Comparison of ENCODE assay signal across 8 cellular contexts in genomic region chr14:76954791-76955190, GRCh38.
DNase-seq lines count a peak whose midpoint lies in the region; ATAC-seq and TF ChIP-seq lines count a peak whose summit lies in the region.

No MANE protein-coding gene starts in this region.

- H3F3A ChIP-seq in MM.1S (ENCODE audit: insufficient read depth, low read length) (peaks cover 11% of the 10 kb centered on the region), neural cell (ENCODE audit: insufficient read depth, low read length, poor library complexity, severe bottlenecking) (peaks cover 14% of the 10 kb centered on the region)

- CTCF ChIA-PET in A673 (lab: Charles Lee) = interaction anchor here (0.6 kb wide), 2 partner anchors 50 to 67 kb away, joined by 3 read pairs; no protein-coding TSS in a partner anchor

- TF ChIP-seq RAD21 in neural cell (conservative IDR thresholded peaks at IDR 0.05) = no peak

- DNase-seq in A673 (ENCODE audit: low spot score) = no peak
- DNase-seq in MM.1S = no peak
- peak; percentile 25 for DNase-seq in dermis blood vessel endothelial cell
- DNase-seq in NCI-H1417 (lab: John Stamatoyannopoulos, UW) = no peak

- H3K4me3 ChIP-seq in A673 (ENCODE audit: low read depth, low read length, poor library complexity, severe bottlenecking) (no peak overlapping the region), MM.1S (ENCODE audit: low read length) (no peak overlapping the region), neural cell (ENCODE audit: low read length) (no peak overlapping the region)

- H3K9ac ChIP-seq in MM.1S (ENCODE audit: low read length) (no peak overlapping the region), neural cell (ENCODE audit: low read length) (peak overlapping the region; percentile 89)

- H3K9me2 ChIP-seq in MM.1S (replicated peaks; ENCODE audit: insufficient read depth, low read length) (no peaks in the 10 kb centered on the region), neural cell (ENCODE audit: insufficient read depth, low read length) (no peaks in the 10 kb centered on the region)

- BruUV-seq in A673 (replicated peaks; lab: Mats Ljungman, UMichigan) = no TSS peak

- no peak for TF ChIP-seq CTCF in A673 (conservative IDR thresholded peaks at IDR 0.05; ENCODE audit: low read depth, low read length)
- no peak for TF ChIP-seq CTCF in MM.1S (IDR thresholded peaks at IDR 0.05; ENCODE audit: low read length)
- no peak for TF ChIP-seq CTCF in neural cell (IDR thresholded peaks at IDR 0.05; ENCODE audit: poor library complexity, severe bottlenecking)

- no peaks in the 10 kb centered on the region for H4K20me1 ChIP-seq in MM.1S (ENCODE audit: insufficient read depth, low read length)
- H4K20me1 ChIP-seq in neural cell (ENCODE audit: insufficient read depth) = no peaks in the 10 kb centered on the region

- H3K79me2 ChIP-seq in MM.1S (ENCODE audit: low read length) = no peaks in the 10 kb centered on the region
- H3K79me2 ChIP-seq in neural cell (replicated peaks; ENCODE audit: insufficient read depth, low read length) = no peaks in the 10 kb centered on the region

- POLR2A ChIA-PET in A673 (lab: Charles Lee; ENCODE audit: low non-redundant PET) = interaction anchor here (0.6 kb wide), 1 partner anchor 21 kb away, joined by 4 read pairs; no protein-coding TSS in a partner anchor

- H3K4me1 ChIP-seq in A673 (ENCODE audit: insufficient read depth, low read length, poor library complexity, severe bottlenecking) = peaks cover 77% of the 10 kb centered on the region
- H3K4me1 ChIP-seq in MM.1S (ENCODE audit: low read length) = peaks cover 25% of the 10 kb centered on the region

- ATAC-seq in GM21515 (IDR thresholded peaks at IDR 0.05; ENCODE audit: unreplicated experiment) = no peak
- ATAC-seq in GM21528 (IDR thresholded peaks at IDR 0.05; ENCODE audit: low FRiP score, unreplicated experiment) = no peak
- no peak for ATAC-seq in activated CD4-positive, CD25-positive, alpha-beta regulatory T cell treated with anti-CD3 and anti-CD28 coated beads, Interleukin-2, amount 50 U/mL, for 24 hours

- no peak for TF ChIP-seq EP300 in neural cell (conservative IDR thresholded peaks at IDR 0.05; ENCODE audit: poor library complexity, severe bottlenecking)

- H3K36me3 ChIP-seq in A673 (ENCODE audit: insufficient read depth, low read length, poor library complexity, severe bottlenecking) (no peaks in the 10 kb centered on the region), MM.1S (replicated peaks; ENCODE audit: insufficient read depth, low read length) (no peaks in the 10 kb centered on the region), neural cell (ENCODE audit: insufficient read depth, low read length) (no peaks in the 10 kb centered on the region)

- H2AFZ ChIP-seq in MM.1S (ENCODE audit: low read length) = no peak overlapping the region
- no peak overlapping the region for H2AFZ ChIP-seq in neural cell (ENCODE audit: low read depth, low read length)

- intact Hi-C loops in A673 (cut with micrococcal nuclease; ENCODE audit: unreplicated experiment) = no loop called here

- H3K9me3 ChIP-seq in A673 (ENCODE audit: low read depth, low read length, poor library complexity, severe bottlenecking) (no peaks in the 10 kb centered on the region), MM.1S (replicated peaks; ENCODE audit: insufficient read depth, low read length) (no peaks in the 10 kb centered on the region), neural cell (ENCODE audit: low read length) (no peaks in the 10 kb centered on the region)

- H3K4me2 ChIP-seq in MM.1S (ENCODE audit: low read depth, low read length) (no peak overlapping the region), neural cell (ENCODE audit: low read length) (no peak overlapping the region)

- peak overlapping the region; percentile 99 for H3K27ac ChIP-seq in A673 (ENCODE audit: low read depth, low read length, poor library complexity, severe bottlenecking)
- H3K27ac ChIP-seq in MM.1S (ENCODE audit: low read length) = peak overlapping the region; percentile 97; the same call in 1 of the 2 replicates
- peak overlapping the region; percentile 98 for H3K27ac ChIP-seq in neural cell (ENCODE audit: low read length)

- H3K27me3 ChIP-seq in A673 (replicated peaks; ENCODE audit: insufficient read depth, low read depth, low read length, poor library complexity) = no peaks in the 10 kb centered on the region
- H3K27me3 ChIP-seq in MM.1S (replicated peaks; ENCODE audit: insufficient read depth, low read length) = no peaks in the 10 kb centered on the region
- H3K27me3 ChIP-seq in neural cell (ENCODE audit: insufficient read depth, low read depth, low read length) = no peaks in the 10 kb centered on the region

TF ChIP-seq in neural cell, 6 proteins besides CTCF, POLR2A, EP300 and RAD21:
- TF ChIP-seq TAF1 (IDR thresholded peaks at IDR 0.05; ENCODE audit: low read depth) (no peak), POLR2AphosphoS5 (IDR thresholded peaks at IDR 0.05) (no peak), MXI1 (conservative IDR thresholded peaks at IDR 0.05; ENCODE audit: poor library complexity, severe bottlenecking) (no peak)
